ENCODE assay signal across 19 cellular contexts in the genomic region with DNA sequence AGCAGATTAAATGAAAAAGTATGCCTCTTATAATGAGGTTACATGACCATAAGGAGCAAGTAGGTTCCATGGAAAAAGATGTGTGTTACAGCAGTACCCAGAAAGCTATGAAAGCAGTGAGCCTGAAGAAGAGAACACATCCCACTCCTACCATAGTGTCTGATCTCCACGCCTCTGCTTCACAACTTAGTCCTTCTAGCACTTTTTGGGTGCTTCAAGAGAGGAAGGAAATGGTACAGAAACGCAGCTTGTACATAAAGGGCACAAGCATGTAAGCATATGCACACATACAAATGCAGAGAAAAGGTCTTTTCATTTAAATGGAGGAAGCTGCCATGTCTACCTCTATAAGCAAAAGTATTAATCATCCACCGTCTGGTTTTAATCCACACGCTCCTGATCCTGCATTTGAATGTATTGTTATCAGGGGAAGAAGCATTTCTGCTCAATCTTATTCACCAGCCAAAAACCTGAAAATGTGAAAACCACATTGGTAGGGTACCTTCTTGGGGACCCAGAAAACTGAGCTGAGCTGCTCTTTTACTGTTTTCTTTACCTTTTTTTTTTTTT.
DNase-seq lines count a peak whose midpoint lies in the region; ATAC-seq and TF ChIP-seq lines count a peak whose summit lies in the region.
"Had no signal": no experiment of that assay in that cellular context is flagged by ENCODE, and none has a peak within 500 bp of the region (broad histone marks: within the 10 kb centered on the region; RNA-seq: fewer than 3 reads in every experiment).

No MANE protein-coding gene starts in this region.

- no peak overlapping the region for H2AK5ac ChIP-seq in H9 (ENCODE audit: insufficient read length, low read length)

- H2AFZ ChIP-seq in H9 (ENCODE audit: low read length) = no peak overlapping the region

- no peak overlapping the region for H4K5ac ChIP-seq in H9 (ENCODE audit: insufficient read length, low read depth, low read length)

- intact Hi-C loops in CD4-positive, alpha-beta T cell (cut with DNase I, micrococcal nuclease) = loop anchor here in 1 of 2 experiments (10.0 kb wide), 1 partner anchor 101 kb away; a partner anchor contains a TSS
- intact Hi-C loops in activated T-helper 1 cell treated with anti-CD3 and anti-CD28 coated beads, Interleukin-12 subunit alpha, Interleukin-12 subunit beta, Interleukin-2, Interleukin-4 antibody, amounts not matched to agents 30 ng/mL and 10 ng/mL and 1 ng/mL, durations not matched to agents 14 hours and 24 hours and 36 hours (cut with micrococcal nuclease) = loop anchor here (1.0 to 5.0 kb wide), 2 partner anchors 40 to 68 kb away; no protein-coding TSS in a partner anchor

- no CpG with 5 or more reads among the region's 4 CpGs for WGBS in H9 (ENCODE audit: extremely low coverage, insufficient read length, low lambda C conversion rate)

- TF ChIP-seq CTCF in CD4-positive, alpha-beta T cell (IDR thresholded peaks at IDR 0.05) = no peak
- TF ChIP-seq CTCF in H9 (conservative IDR thresholded peaks at IDR 0.05) = no peak
- no peak for TF ChIP-seq CTCF in neural crest cell (conservative IDR thresholded peaks at IDR 0.05)

- no peak overlapping the region for H3K4ac ChIP-seq in H9 (ENCODE audit: low read depth, low read length)

- CTCF ChIA-PET in CD4-positive, alpha-beta T cell (lab: Charles Lee) = interaction anchor here (2.1 kb wide), 1 partner anchor 89 kb away, joined by 7 read pairs; no protein-coding TSS in a partner anchor

- H3K56ac ChIP-seq in H9 (ENCODE audit: insufficient read length, low read depth, low read length) = no peak overlapping the region

- H4K8ac ChIP-seq in H9 (replicated peaks; ENCODE audit: insufficient read length, low read depth, low read length) = no peak overlapping the region

- H2BK5ac ChIP-seq in H9 (ENCODE audit: insufficient read length, low read length) = no peak overlapping the region

- H2BK12ac ChIP-seq in H9 (ENCODE audit: insufficient read length, low read depth, low read length) = no peak overlapping the region

- H3K27ac ChIP-seq in CD4-positive, alpha-beta T cell (ENCODE audit: low read depth, low read length) = no peak overlapping the region
- no peak overlapping the region for H3K27ac ChIP-seq in H9 (ENCODE audit: insufficient read length, low read depth, low read length)

- H3K4me2 ChIP-seq in H9 (ENCODE audit: insufficient read depth, insufficient read length, low read length) = no peak overlapping the region

- no peaks in the 10 kb centered on the region for H3K79me2 ChIP-seq in H9 (ENCODE audit: insufficient read depth, low read length)

- H4K20me1 ChIP-seq in H9 (ENCODE audit: control insufficient read depth, insufficient read depth, insufficient read length) = no peaks in the 10 kb centered on the region

- H2BK20ac ChIP-seq in H9 (ENCODE audit: low read depth, low read length, poor library complexity, severe bottlenecking) = no peak overlapping the region

- H3K27me3 Mint-ChIP-seq in CD4-positive, alpha-beta T cell = no peaks in the 10 kb centered on the region
- H3K27me3 Mint-ChIP-seq in H9 (ENCODE audit: low read depth) (no peaks in the 10 kb centered on the region; the same call in 1 of the 2 replicates), neural crest cell (ENCODE audit: low read depth) (no peaks in the 10 kb centered on the region)
- H3K27me3 Mint-ChIP-seq in activated T-helper 1 cell treated with anti-CD3 and anti-CD28 coated beads, Interleukin-12 subunit alpha, Interleukin-12 subunit beta, Interleukin-2, Interleukin-4 antibody, amounts not matched to agents 30 ng/mL and 10 ng/mL and 1 ng/mL, durations not matched to agents 14 hours and 24 hours and 36 hours (ENCODE audit: insufficient read depth) = no peaks in the 10 kb centered on the region
- H3K27me3 Mint-ChIP-seq: CD4-positive, CD25-positive, alpha-beta regulatory T cell had no signal

- H3K9me3 ChIP-seq in CD4-positive, alpha-beta T cell (ENCODE audit: control insufficient read depth, low read length) = no peaks in the 10 kb centered on the region
- no peaks in the 10 kb centered on the region for H3K9me3 ChIP-seq in H9 (ENCODE audit: control insufficient read depth, low read depth, low read length)
- H3K9me3 ChIP-seq: Caco-2 had no signal

- H2BK15ac ChIP-seq in H9 (ENCODE audit: low read depth, low read length) = no peak overlapping the region

- DNase-seq in CD4-positive, alpha-beta T cell = no peak
- DNase-seq in H9 = no peak
- DNase-seq in activated T-helper 1 cell treated with anti-CD3 and anti-CD28 coated beads, Interleukin-12 subunit alpha, Interleukin-12 subunit beta, Interleukin-2, Interleukin-4 antibody, amounts not matched to agents 30 ng/mL and 10 ng/mL and 1 ng/mL, durations not matched to agents 14 hours and 24 hours and 36 hours (ENCODE audit: low spot score) = no peak
- no peak for DNase-seq in neural crest cell (ENCODE audit: low read depth, low spot score)
- no peak for DNase-seq in cortex of kidney (lab: John Stamatoyannopoulos, UW)
- DNase-seq: ACHN; Caco-2; CD4-positive, CD25-positive, alpha-beta regulatory T cell; DMS153; EL; KG1; NCI-H1694 treated with DMSO at 0.1 percent for 48 hours; NCI-H748 treated with DMSO at 0.1 percent for 48 hours; RPMI8226; SIG-M5 had no signal

- H4K91ac ChIP-seq in H9 (ENCODE audit: insufficient read length, low read depth, low read length) = no peak overlapping the region

- H3K23ac ChIP-seq in H9 (ENCODE audit: insufficient read length, low read depth, low read length) = no peak overlapping the region

- H3K79me1 ChIP-seq in H9 (ENCODE audit: insufficient read depth, low read depth, low read length, poor library complexity, severe bottlenecking) = no peaks in the 10 kb centered on the region

- no peaks in the 10 kb centered on the region for H3K23me2 ChIP-seq in H9 (ENCODE audit: insufficient read length, low read depth, low read length, poor library complexity, severe bottlenecking)

- H3K4me1 Mint-ChIP-seq in CD4-positive, alpha-beta T cell (ENCODE audit: low read depth) = peaks cover 5% of the 10 kb centered on the region
- no peaks in the 10 kb centered on the region for H3K4me1 Mint-ChIP-seq in H9
- peaks cover 33% of the 10 kb centered on the region for H3K4me1 Mint-ChIP-seq in activated T-helper 1 cell treated with anti-CD3 and anti-CD28 coated beads, Interleukin-12 subunit alpha, Interleukin-12 subunit beta, Interleukin-2, Interleukin-4 antibody, amounts not matched to agents 30 ng/mL and 10 ng/mL and 1 ng/mL, durations not matched to agents 14 hours and 24 hours and 36 hours (ENCODE audit: low read depth)
- H3K4me1 Mint-ChIP-seq in neural crest cell = no peaks in the 10 kb centered on the region

- no peak overlapping the region for H3K4me3 Mint-ChIP-seq in CD4-positive, alpha-beta T cell
- H3K4me3 Mint-ChIP-seq in H9 (no peak overlapping the region), neural crest cell (no peak overlapping the region)
- H3K4me3 Mint-ChIP-seq in activated T-helper 1 cell treated with anti-CD3 and anti-CD28 coated beads, Interleukin-12 subunit alpha, Interleukin-12 subunit beta, Interleukin-2, Interleukin-4 antibody, amounts not matched to agents 30 ng/mL and 10 ng/mL and 1 ng/mL, durations not matched to agents 14 hours and 24 hours and 36 hours = no peak overlapping the region
- H3K4me3 Mint-ChIP-seq: CD4-positive, CD25-positive, alpha-beta regulatory T cell had no signal

- POLR2A ChIA-PET in CD4-positive, alpha-beta T cell (lab: Charles Lee) = no interaction called here

- H3K27ac Mint-ChIP-seq in CD4-positive, alpha-beta T cell = peak overlapping the region; percentile 16
- H3K27ac Mint-ChIP-seq in H9 = no peak overlapping the region
- peak overlapping the region; percentile 42 for H3K27ac Mint-ChIP-seq in activated T-helper 1 cell treated with anti-CD3 and anti-CD28 coated beads, Interleukin-12 subunit alpha, Interleukin-12 subunit beta, Interleukin-2, Interleukin-4 antibody, amounts not matched to agents 30 ng/mL and 10 ng/mL and 1 ng/mL, durations not matched to agents 14 hours and 24 hours and 36 hours
- peak overlapping the region; percentile 2 for H3K27ac Mint-ChIP-seq in neural crest cell (ENCODE audit: unreplicated experiment)

- no peaks in the 10 kb centered on the region for H3K9me3 Mint-ChIP-seq in CD4-positive, alpha-beta T cell
- no peaks in the 10 kb centered on the region for H3K9me3 Mint-ChIP-seq in H9
- H3K9me3 Mint-ChIP-seq in activated T-helper 1 cell treated with anti-CD3 and anti-CD28 coated beads, Interleukin-12 subunit alpha, Interleukin-12 subunit beta, Interleukin-2, Interleukin-4 antibody, amounts not matched to agents 30 ng/mL and 10 ng/mL and 1 ng/mL, durations not matched to agents 14 hours and 24 hours and 36 hours = no peaks in the 10 kb centered on the region
- no peaks in the 10 kb centered on the region for H3K9me3 Mint-ChIP-seq in neural crest cell
- H3K9me3 Mint-ChIP-seq: CD4-positive, CD25-positive, alpha-beta regulatory T cell had no signal

- H3K18ac ChIP-seq in H9 (ENCODE audit: insufficient read length, low read depth, low read length) = no peak overlapping the region

- no peak overlapping the region for H3K14ac ChIP-seq in H9 (ENCODE audit: insufficient read depth, low read length)

- H3K36me3 Mint-ChIP-seq in CD4-positive, alpha-beta T cell (ENCODE audit: low read depth) = peaks cover 81% of the 10 kb centered on the region
- H3K36me3 Mint-ChIP-seq in H9 (ENCODE audit: insufficient read depth in 1 of 3, low read depth in 3 of 3) = peaks cover 0 to 8% (median 4%) of the 10 kb centered on the region in 3 experiments; a peak in 5 of 7 replicates
- H3K36me3 Mint-ChIP-seq in activated T-helper 1 cell treated with anti-CD3 and anti-CD28 coated beads, Interleukin-12 subunit alpha, Interleukin-12 subunit beta, Interleukin-2, Interleukin-4 antibody, amounts not matched to agents 30 ng/mL and 10 ng/mL and 1 ng/mL, durations not matched to agents 14 hours and 24 hours and 36 hours (ENCODE audit: low read depth) = peaks cover 27% of the 10 kb centered on the region
- peaks cover 15% of the 10 kb centered on the region for H3K36me3 Mint-ChIP-seq in neural crest cell (ENCODE audit: low read depth)

- H2BK120ac ChIP-seq in H9 (ENCODE audit: low read depth, low read length, poor library complexity, severe bottlenecking) = no peak overlapping the region

- no peak overlapping the region for H3T11ph ChIP-seq in H9 (ENCODE audit: low read length)

- no peaks in the 10 kb centered on the region for H3K4me1 ChIP-seq in H9 (ENCODE audit: insufficient read depth, low read length)
- H3K4me1 ChIP-seq: Caco-2 had no signal

- no peak for ATAC-seq in CD4-positive, alpha-beta T cell (ENCODE audit: poor library complexity)
- ATAC-seq in HG02623 (IDR thresholded peaks at IDR 0.05; ENCODE audit: unreplicated experiment) = no peak
- ATAC-seq in GM18517 (IDR thresholded peaks at IDR 0.05; ENCODE audit: unreplicated experiment) = no peak
- ATAC-seq: GM12878, HepG2 had no signal

- H3K9ac ChIP-seq in H9 (ENCODE audit: extremely low read depth, insufficient read length, low read length) = peak overlapping the region; percentile 17

- H3K27me3 ChIP-seq in CD4-positive, alpha-beta T cell (ENCODE audit: control insufficient read depth, insufficient read depth, low read length) = no peaks in the 10 kb centered on the region
- H3K27me3 ChIP-seq in H9 (ENCODE audit: insufficient read depth, low read length) = no peaks in the 10 kb centered on the region

Comparison
In these comparisons a context has a peak if more than half of its experiments do, and no peak if none do; other contexts are left out.
1. H3K27ac Mint-ChIP-seq: peak in CD4-positive, alpha-beta T cell (single experiment), activated T-helper 1 cell treated with anti-CD3 and anti-CD28 coated beads, Interleukin-12 subunit alpha, Interleukin-12 subunit beta, Interleukin-2, Interleukin-4 antibody, amounts not matched to agents 30 ng/mL and 10 ng/mL and 1 ng/mL, durations not matched to agents 14 hours and 24 hours and 36 hours (single experiment) and neural crest cell (single experiment); none in H9 (0 of 3).